In genomic region chr2:199197448-199197847, GRCh38 we compare ENCODE assay signal across 2 cellular contexts.
A peak's percentile ranks its signal among the peaks of the same experiment; 100 is the strongest.
TF ChIP-seq lines count a peak whose summit lies in the region.

No MANE protein-coding gene starts in this region.

TF ChIP-seq in GM12878, 131 proteins besides CTCF, POLR2A, EP300 and RAD21 (continued from another document):
- TF ChIP-seq NBN (IDR thresholded peaks at IDR 0.05) (0 out of 2 replicates have a peak, but pooled peaks have one; percentile 20), ZBTB11 (CRISPR knock-in tag; IDR thresholded peaks at IDR 0.05) (no peak), BCL11A (IDR thresholded peaks at IDR 0.05; ENCODE audit: low read depth, low read length) (0 out of 2 replicates have a peak, but pooled peaks have one; percentile 18), SPI1 (IDR thresholded peaks at IDR 0.05; ENCODE audit: borderline replicate concordance, insufficient read depth, low read depth, low read length) (peak; percentile 37; the same call in 1 of the 2 replicates), HSF1 (IDR thresholded peaks at IDR 0.05; ENCODE audit: low read depth, low read length) (no peak), IKZF1 (conservative IDR thresholded peaks at IDR 0.05) (0 out of 2 replicates have a peak, but pooled peaks have one; percentile 18)

TF ChIP-seq in SK-N-SH treated with all-trans-retinoic acid at 6 μM for 48 hours, 23 proteins besides CTCF, POLR2A, EP300 and RAD21 (continued from another document):
- TF ChIP-seq PATZ1 (CRISPR knock-in tag; IDR thresholded peaks at IDR 0.05; ENCODE audit: borderline replicate concordance) (no peak), ZNF565 (CRISPR knock-in tag; conservative IDR thresholded peaks at IDR 0.05; ENCODE audit: low read depth) (no peak), TSHZ2 (CRISPR knock-in tag; IDR thresholded peaks at IDR 0.05) (no peak), ARNTL (CRISPR knock-in tag; IDR thresholded peaks at IDR 0.05; ENCODE audit: borderline replicate concordance, low read depth) (no peak), ZNF8 (CRISPR knock-in tag; IDR thresholded peaks at IDR 0.05) (no peak)
